ENCODE assay signal across 11 cellular contexts in the genomic region with DNA sequence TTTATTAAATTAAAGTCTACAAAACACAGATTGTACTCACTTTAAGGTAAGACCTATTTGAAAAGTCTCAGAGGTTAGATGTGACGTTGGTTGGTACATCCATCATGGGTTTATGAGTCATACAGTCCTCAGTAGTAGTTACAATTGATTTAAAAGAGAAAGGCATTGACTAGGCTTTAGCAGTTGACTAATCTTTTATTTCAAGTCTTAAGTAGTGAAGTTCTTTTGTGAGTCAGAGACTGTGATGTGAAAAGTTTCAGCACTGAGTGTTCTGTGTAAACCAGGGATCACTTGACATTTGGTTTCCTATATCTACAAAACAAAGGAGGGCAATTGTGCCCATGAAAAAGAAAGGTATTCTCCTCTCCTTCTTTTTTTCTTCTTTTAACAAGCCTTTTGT.
DNase-seq lines count a peak whose midpoint lies in the region; ATAC-seq and TF ChIP-seq lines count a peak whose summit lies in the region.
"Had no signal": no experiment of that assay in that cellular context is flagged by ENCODE, and none has a peak within 500 bp of the region (broad histone marks: within the 10 kb centered on the region; RNA-seq: fewer than 3 reads in every experiment).

No MANE protein-coding gene starts in this region.

- intact Hi-C loops in Panc1 (cut with micrococcal nuclease; ENCODE audit: unreplicated experiment) = no loop called here

- H3K27ac Mint-ChIP-seq in activated naive CD8-positive, alpha-beta T cell treated with anti-CD3 and anti-CD28 coated beads, Interleukin-2, amount 50 U/mL, for 24 hours = no peak overlapping the region
- no peak overlapping the region for H3K27ac Mint-ChIP-seq in activated naive CD8-positive, alpha-beta T cell treated with anti-CD3 and anti-CD28 coated beads for 36 hours
- H3K27ac Mint-ChIP-seq in type B pancreatic cell = no peak overlapping the region
- H3K27ac Mint-ChIP-seq in activated CD8-positive, alpha-beta memory T cell treated with anti-CD3 and anti-CD28 coated beads, Interleukin-2, amount 10 ng/mL, durations not matched to agents 7 days and 5 days = no peak overlapping the region
- H3K27ac Mint-ChIP-seq: B cell had no signal

- no peaks in the 10 kb centered on the region for H3K36me3 ChIP-seq in Panc1 (ENCODE audit: control insufficient read depth, insufficient read depth, low read length)
- H3K36me3 ChIP-seq: upper lobe of right lung had no signal

- ATAC-seq in activated naive CD8-positive, alpha-beta T cell treated with anti-CD3 and anti-CD28 coated beads, Interleukin-2, amount 50 U/mL, for 24 hours = peak; percentile 46
- ATAC-seq in Panc1 = no peak
- no peak for ATAC-seq in activated CD8-positive, alpha-beta memory T cell treated with anti-CD3 and anti-CD28 coated beads, Interleukin-2, amount 10 ng/mL, durations not matched to agents 7 days and 5 days
- ATAC-seq in GM19023 (IDR thresholded peaks at IDR 0.05; ENCODE audit: unreplicated experiment) = no peak
- ATAC-seq: upper lobe of right lung had no signal

- no peaks in the 10 kb centered on the region for H3K9me3 ChIP-seq in Panc1 (ENCODE audit: control insufficient read depth, insufficient read depth, low read depth, low read length)
- H3K9me3 ChIP-seq: upper lobe of right lung had no signal

- no peak overlapping the region for H3K4me3 Mint-ChIP-seq in activated naive CD8-positive, alpha-beta T cell treated with anti-CD3 and anti-CD28 coated beads, Interleukin-2, amount 50 U/mL, for 24 hours
- no peak overlapping the region for H3K4me3 Mint-ChIP-seq in activated naive CD8-positive, alpha-beta T cell treated with anti-CD3 and anti-CD28 coated beads for 36 hours
- H3K4me3 Mint-ChIP-seq in type B pancreatic cell = no peak overlapping the region
- no peak overlapping the region for H3K4me3 Mint-ChIP-seq in activated CD8-positive, alpha-beta memory T cell treated with anti-CD3 and anti-CD28 coated beads, Interleukin-2, amount 10 ng/mL, durations not matched to agents 7 days and 5 days
- H3K4me3 Mint-ChIP-seq: B cell had no signal

- POLR2A ChIA-PET in Panc1 (lab: Charles Lee) = no interaction called here

- H3K9me3 Mint-ChIP-seq in activated naive CD8-positive, alpha-beta T cell treated with anti-CD3 and anti-CD28 coated beads, Interleukin-2, amount 50 U/mL, for 24 hours = no peaks in the 10 kb centered on the region
- H3K9me3 Mint-ChIP-seq in activated naive CD8-positive, alpha-beta T cell treated with anti-CD3 and anti-CD28 coated beads for 36 hours = no peaks in the 10 kb centered on the region
- H3K9me3 Mint-ChIP-seq in type B pancreatic cell = no peaks in the 10 kb centered on the region
- peaks cover 4% of the 10 kb centered on the region for H3K9me3 Mint-ChIP-seq in activated CD8-positive, alpha-beta memory T cell treated with anti-CD3 and anti-CD28 coated beads, Interleukin-2, amount 10 ng/mL, durations not matched to agents 7 days and 5 days (ENCODE audit: low read depth)

- in situ Hi-C loops in Panc1 (cut with HindIII; ENCODE audit: low pct_unique_long_range_greater_than_20kb, low sequenced_read_pairs) = no loop called here

- H3K27ac ChIP-seq in Panc1 (ENCODE audit: low read length) = no peak overlapping the region
- H3K27ac ChIP-seq: upper lobe of right lung had no signal

- no TSS peak for BruUV-seq in Panc1 (replicated peaks; lab: Mats Ljungman, UMichigan)

- H3K36me3 Mint-ChIP-seq in activated naive CD8-positive, alpha-beta T cell treated with anti-CD3 and anti-CD28 coated beads, Interleukin-2, amount 50 U/mL, for 24 hours (ENCODE audit: low read depth) = no peaks in the 10 kb centered on the region
- no peaks in the 10 kb centered on the region for H3K36me3 Mint-ChIP-seq in activated naive CD8-positive, alpha-beta T cell treated with anti-CD3 and anti-CD28 coated beads for 36 hours
- H3K36me3 Mint-ChIP-seq in type B pancreatic cell = no peaks in the 10 kb centered on the region
- no peaks in the 10 kb centered on the region for H3K36me3 Mint-ChIP-seq in activated CD8-positive, alpha-beta memory T cell treated with anti-CD3 and anti-CD28 coated beads, Interleukin-2, amount 10 ng/mL, durations not matched to agents 7 days and 5 days

- H3K27me3 ChIP-seq in Panc1 (ENCODE audit: control insufficient read depth, insufficient read depth, low read length) = no peaks in the 10 kb centered on the region
- H3K27me3 ChIP-seq: upper lobe of right lung had no signal

- no peak for DNase-seq in activated naive CD8-positive, alpha-beta T cell treated with anti-CD3 and anti-CD28 coated beads, Interleukin-2, amount 50 U/mL, for 24 hours
- DNase-seq in activated naive CD8-positive, alpha-beta T cell treated with anti-CD3 and anti-CD28 coated beads for 36 hours = no peak
- peak; percentile 2 for DNase-seq in Panc1 (ENCODE audit: low read depth, low spot score)
- DNase-seq in fibroblast of pulmonary artery (ENCODE audit: low read depth) = peak; percentile 43
- no peak for DNase-seq in NCI-H2029 (lab: John Stamatoyannopoulos, UW)
- no peak for DNase-seq in type B pancreatic cell (ENCODE audit: extremely low spot score, unreplicated experiment)
- no peak for DNase-seq in activated CD8-positive, alpha-beta memory T cell treated with anti-CD3 and anti-CD28 coated beads, Interleukin-2, amount 10 ng/mL, durations not matched to agents 7 days and 5 days
- DNase-seq: activated T-cell treated with anti-CD3 and anti-CD28 coated beads for 4 hours, upper lobe of right lung had no signal

- CTCF ChIA-PET in Panc1 (lab: Charles Lee) = no interaction called here
- CTCF ChIA-PET in activated CD8-positive, alpha-beta memory T cell treated with anti-CD3 and anti-CD28 coated beads, Interleukin-2, amount 10 ng/mL, durations not matched to agents 7 days and 5 days (lab: Charles Lee) = no interaction called here

- H3K4me3 ChIP-seq in Panc1 (ENCODE audit: low read depth in 2 of 2, low read length in 2 of 2) = no peak overlapping the region
- no peak overlapping the region for H3K4me3 ChIP-seq in fibroblast of pulmonary artery (replicated peaks; ENCODE audit: low read depth, low read length)
- H3K4me3 ChIP-seq: upper lobe of right lung had no signal

- no peaks in the 10 kb centered on the region for H3K4me1 Mint-ChIP-seq in activated naive CD8-positive, alpha-beta T cell treated with anti-CD3 and anti-CD28 coated beads, Interleukin-2, amount 50 U/mL, for 24 hours
- H3K4me1 Mint-ChIP-seq in activated naive CD8-positive, alpha-beta T cell treated with anti-CD3 and anti-CD28 coated beads for 36 hours = no peaks in the 10 kb centered on the region
- no peaks in the 10 kb centered on the region for H3K4me1 Mint-ChIP-seq in type B pancreatic cell (ENCODE audit: unreplicated experiment)
- H3K4me1 Mint-ChIP-seq in activated CD8-positive, alpha-beta memory T cell treated with anti-CD3 and anti-CD28 coated beads, Interleukin-2, amount 10 ng/mL, durations not matched to agents 7 days and 5 days = no peaks in the 10 kb centered on the region
- H3K4me1 Mint-ChIP-seq: B cell had no signal

- no peak for TF ChIP-seq CTCF in Panc1 (IDR thresholded peaks at IDR 0.05)
- no peak for TF ChIP-seq CTCF in fibroblast of pulmonary artery (IDR thresholded peaks at IDR 0.05; ENCODE audit: low read length, missing control alignments)
- TF ChIP-seq CTCF in type B pancreatic cell (conservative IDR thresholded peaks at IDR 0.05) = no peak

- no peaks in the 10 kb centered on the region for H3K27me3 Mint-ChIP-seq in activated naive CD8-positive, alpha-beta T cell treated with anti-CD3 and anti-CD28 coated beads, Interleukin-2, amount 50 U/mL, for 24 hours
- no peaks in the 10 kb centered on the region for H3K27me3 Mint-ChIP-seq in activated naive CD8-positive, alpha-beta T cell treated with anti-CD3 and anti-CD28 coated beads for 36 hours
- no peaks in the 10 kb centered on the region for H3K27me3 Mint-ChIP-seq in type B pancreatic cell
- H3K27me3 Mint-ChIP-seq in activated CD8-positive, alpha-beta memory T cell treated with anti-CD3 and anti-CD28 coated beads, Interleukin-2, amount 10 ng/mL, durations not matched to agents 7 days and 5 days = no peaks in the 10 kb centered on the region
- H3K27me3 Mint-ChIP-seq: B cell had no signal

- no peaks in the 10 kb centered on the region for H3K4me1 ChIP-seq in Panc1 (ENCODE audit: control insufficient read depth, insufficient read depth, low read length)
- H3K4me1 ChIP-seq: upper lobe of right lung had no signal

Comparison
In these comparisons a context has a peak if more than half of its experiments do, and no peak if none do; other contexts are left out.
1. DNase-seq: peak in Panc1 (single experiment) and fibroblast of pulmonary artery (single experiment); none in activated naive CD8-positive, alpha-beta T cell treated with anti-CD3 and anti-CD28 coated beads, Interleukin-2, amount 50 U/mL, for 24 hours (single experiment), activated naive CD8-positive, alpha-beta T cell treated with anti-CD3 and anti-CD28 coated beads for 36 hours (single experiment), NCI-H2029 (single experiment), type B pancreatic cell (single experiment) and activated CD8-positive, alpha-beta memory T cell treated with anti-CD3 and anti-CD28 coated beads, Interleukin-2, amount 10 ng/mL, durations not matched to agents 7 days and 5 days (single experiment).